ENCODE assay signal across 17 cellular contexts in the genomic region with DNA sequence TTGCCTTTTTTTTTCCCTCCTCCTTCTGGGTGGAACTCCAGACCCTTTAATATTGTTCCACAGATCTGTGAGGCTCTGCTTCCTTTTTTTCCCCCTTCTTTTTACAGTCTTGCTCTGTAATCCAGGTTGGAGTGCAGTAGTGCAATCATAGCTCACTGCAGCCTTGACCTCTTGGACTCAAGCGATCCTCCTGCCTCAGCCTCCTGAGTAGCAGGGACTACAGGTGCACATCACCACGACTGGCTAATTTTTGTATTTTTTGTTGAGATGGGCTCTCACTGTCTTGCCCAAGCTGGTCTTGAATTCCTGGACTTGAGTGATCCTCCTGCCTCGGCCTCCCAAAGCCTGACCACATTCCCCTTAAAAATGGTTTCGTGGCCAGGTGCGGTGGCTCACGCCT.
"Had no signal": no experiment of that assay in that cellular context is flagged by ENCODE, and none has a peak within 500 bp of the region (broad histone marks: within the 10 kb centered on the region; RNA-seq: fewer than 3 reads in every experiment).

No MANE protein-coding gene starts in this region.

- H3K27ac ChIP-seq: left ventricle myocardium inferior, tibial nerve, vagina had no signal

- DNase-seq: activated CD4-positive, alpha-beta T cell treated with anti-CD3 and anti-CD28 coated beads, Interleukin-2, amount 50 U/mL, for 4 hours; activated CD4-positive, CD25-positive, alpha-beta regulatory T cell treated with anti-CD3 and anti-CD28 coated beads, Interleukin-2, amount 50 U/mL, for 72 hours; activated gamma-delta T cell treated with Interleukin-2 at 50 U/mL for 16 hours; activated naive CD8-positive, alpha-beta T cell treated with anti-CD3 and anti-CD28 coated beads for 36 hours; activated T-cell treated with anti-CD3 and anti-CD28 coated beads, Interleukin-2, amount 50 U/mL, for 4 hours; amniotic stem cell; effector CD4-positive, alpha-beta T cell; hypothalamus; left ventricle myocardium inferior; mammary epithelial cell; occipital lobe; stimulated activated CD4-positive, alpha-beta T cell treated with anti-CD3 and anti-CD28 coated beads, Interleukin-2, amount 100 ng/mL, for 24 hours; SW 1271; T-helper 9 cell had no signal

- H3K27me3 Mint-ChIP-seq: activated naive CD8-positive, alpha-beta T cell treated with anti-CD3 and anti-CD28 coated beads for 36 hours; stimulated activated naive CD8-positive, alpha-beta T cell treated with anti-CD3 and anti-CD28 coated beads, Interleukin-15, Interleukin-2, amounts not matched to agents 100 ng/mL and 50 ng/mL, for 24 hours had no signal

- ATAC-seq: activated T-cell treated with anti-CD3 and anti-CD28 coated beads, Interleukin-2, amount 50 U/mL, for 4 hours had no signal

- H3K27ac Mint-ChIP-seq: activated naive CD8-positive, alpha-beta T cell treated with anti-CD3 and anti-CD28 coated beads for 36 hours; stimulated activated naive CD8-positive, alpha-beta T cell treated with anti-CD3 and anti-CD28 coated beads, Interleukin-15, Interleukin-2, amounts not matched to agents 100 ng/mL and 50 ng/mL, for 24 hours had no signal

- H3K4me3 Mint-ChIP-seq: activated naive CD8-positive, alpha-beta T cell treated with anti-CD3 and anti-CD28 coated beads for 36 hours; activated T-cell treated with anti-CD3 and anti-CD28 coated beads, Interleukin-2, amount 50 U/mL, for 4 hours; stimulated activated naive CD8-positive, alpha-beta T cell treated with anti-CD3 and anti-CD28 coated beads, Interleukin-15, Interleukin-2, amounts not matched to agents 100 ng/mL and 50 ng/mL, for 24 hours had no signal

- H3K9me3 Mint-ChIP-seq: activated naive CD8-positive, alpha-beta T cell treated with anti-CD3 and anti-CD28 coated beads for 36 hours; activated T-cell treated with anti-CD3 and anti-CD28 coated beads, Interleukin-2, amount 50 U/mL, for 4 hours; stimulated activated naive CD8-positive, alpha-beta T cell treated with anti-CD3 and anti-CD28 coated beads, Interleukin-15, Interleukin-2, amounts not matched to agents 100 ng/mL and 50 ng/mL, for 24 hours had no signal
